15 cellular contexts compared by ENCODE assay signal in the genomic region with DNA sequence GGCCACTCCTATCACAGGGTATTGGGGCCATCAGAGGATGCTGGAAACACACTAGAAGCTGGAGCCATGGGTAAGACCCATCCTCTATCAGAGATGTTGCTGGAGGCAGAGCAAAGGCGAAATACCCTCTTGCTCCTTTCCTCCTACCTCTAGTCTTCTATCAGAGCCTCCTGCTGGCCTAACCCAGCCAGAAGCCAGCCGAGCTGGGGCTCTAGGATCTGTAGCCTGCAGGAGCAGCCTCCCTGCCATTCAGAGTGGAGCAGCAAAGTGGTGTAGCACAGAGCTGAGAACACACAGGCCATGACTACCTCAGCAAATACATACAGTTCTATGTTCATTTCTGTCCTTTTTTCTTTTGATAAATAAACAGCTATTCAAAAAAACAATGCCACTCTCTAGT. TPM values are rescaled to one million over a fixed set of nuclear protein-coding genes. Genes with fewer than 3 reads are reported as not detected.
A peak's percentile ranks its signal among the peaks of the same experiment; 100 is the strongest.
DNase-seq lines count a peak whose midpoint lies in the region; ATAC-seq and TF ChIP-seq lines count a peak whose summit lies in the region.
"Had no signal": no experiment of that assay in that cellular context is flagged by ENCODE, and none has a peak within 500 bp of the region (broad histone marks: within the 10 kb centered on the region; RNA-seq: fewer than 3 reads in every experiment).

No MANE protein-coding gene starts in this region.

- H3K4me1 ChIP-seq in DND-41 (ENCODE audit: insufficient read depth, low read length) (no peaks in the 10 kb centered on the region), Loucy (ENCODE audit: insufficient read depth, low read length, poor library complexity, severe bottlenecking) (peaks cover 13% of the 10 kb centered on the region), mesendoderm (ENCODE audit: control insufficient read depth, low read depth, low read length) (peaks cover 2% of the 10 kb centered on the region)

- H3K27me3 Mint-ChIP-seq in activated CD8-positive, alpha-beta memory T cell treated with anti-CD3 and anti-CD28 coated beads, Interleukin-2, amount 10 ng/mL, durations not matched to agents 7 days and 5 days = no peaks in the 10 kb centered on the region
- no peaks in the 10 kb centered on the region for H3K27me3 Mint-ChIP-seq in activated CD8-positive, alpha-beta T cell treated with anti-CD3 and anti-CD28 coated beads, Interleukin-2, amount 10 ng/mL, durations not matched to agents 7 days and 5 days (ENCODE audit: low read depth)
- H3K27me3 Mint-ChIP-seq: CD4-positive, alpha-beta memory T cell had no signal

- no peak overlapping the region for H3K56ac ChIP-seq in mesendoderm (ENCODE audit: low read length)

- H3K4me1 Mint-ChIP-seq in activated CD8-positive, alpha-beta memory T cell treated with anti-CD3 and anti-CD28 coated beads, Interleukin-2, amount 10 ng/mL, durations not matched to agents 7 days and 5 days = peaks cover 7% of the 10 kb centered on the region
- H3K4me1 Mint-ChIP-seq in activated CD8-positive, alpha-beta T cell treated with anti-CD3 and anti-CD28 coated beads, Interleukin-2, amount 10 ng/mL, durations not matched to agents 7 days and 5 days (ENCODE audit: low read depth) = peaks cover 6% of the 10 kb centered on the region

- no peaks in the 10 kb centered on the region for H3K9me2 ChIP-seq in Loucy (replicated peaks; ENCODE audit: low read depth, low read length)

- WGBS in mesendoderm (ENCODE audit: extremely low coverage, insufficient coverage, low lambda C conversion rate) = no CpG with 5 or more reads among the region's 2 CpGs

- H3K9me3 ChIP-seq in DND-41 (ENCODE audit: insufficient read depth, low read length, severe bottlenecking) = no peaks in the 10 kb centered on the region
- no peaks in the 10 kb centered on the region for H3K9me3 ChIP-seq in Loucy (ENCODE audit: insufficient read depth, low read depth, low read length)

- H2BK120ac ChIP-seq in mesendoderm (ENCODE audit: low read depth, low read length) = no peak overlapping the region

- DNase-seq in activated CD8-positive, alpha-beta memory T cell treated with anti-CD3 and anti-CD28 coated beads, Interleukin-2, amount 10 ng/mL, durations not matched to agents 7 days and 5 days = peak; percentile 31
- DNase-seq in activated CD8-positive, alpha-beta memory T cell treated with anti-CD3 and anti-CD28 coated beads, Interleukin-2, amount 50 U/mL, for 48 hours = no peak
- DNase-seq in DND-41 = no peak
- DNase-seq in mesendoderm = peak; percentile 44
- no peak for DNase-seq in activated CD8-positive, alpha-beta T cell treated with anti-CD3 and anti-CD28 coated beads, Interleukin-2, amount 10 ng/mL, durations not matched to agents 7 days and 5 days
- DNase-seq: ACHN; CD4-positive, alpha-beta memory T cell; DMS79; EL; GDM1; IMR-90 had no signal

- no peak overlapping the region for H4K8ac ChIP-seq in mesendoderm (ENCODE audit: low read depth, low read length)

- H3K4me3 ChIP-seq in DND-41 (ENCODE audit: low read depth in 1 of 2, low read length in 2 of 2) (no peak overlapping the region), Loucy (ENCODE audit: low read length, poor library complexity, severe bottlenecking) (no peak overlapping the region), mesendoderm (ENCODE audit: low read length) (no peak overlapping the region)

- no peak overlapping the region for H2BK15ac ChIP-seq in mesendoderm (replicated peaks; ENCODE audit: low read depth)

- H3K79me2 ChIP-seq in DND-41 (ENCODE audit: insufficient read depth, low read length) (no peaks in the 10 kb centered on the region), Loucy (ENCODE audit: insufficient read depth, low read length) (no peaks in the 10 kb centered on the region), mesendoderm (ENCODE audit: control insufficient read depth, insufficient read depth, low read length) (no peaks in the 10 kb centered on the region)

- H3K9me3 Mint-ChIP-seq in activated CD8-positive, alpha-beta memory T cell treated with anti-CD3 and anti-CD28 coated beads, Interleukin-2, amount 10 ng/mL, durations not matched to agents 7 days and 5 days (ENCODE audit: low read depth) = no peaks in the 10 kb centered on the region
- no peaks in the 10 kb centered on the region for H3K9me3 Mint-ChIP-seq in activated CD8-positive, alpha-beta T cell treated with anti-CD3 and anti-CD28 coated beads, Interleukin-2, amount 10 ng/mL, durations not matched to agents 7 days and 5 days (ENCODE audit: insufficient read depth)
- H3K9me3 Mint-ChIP-seq: CD4-positive, alpha-beta memory T cell had no signal

- H2AK5ac ChIP-seq in mesendoderm (ENCODE audit: low read length) = no peak overlapping the region

- CTCF ChIA-PET in activated CD8-positive, alpha-beta memory T cell treated with anti-CD3 and anti-CD28 coated beads, Interleukin-2, amount 10 ng/mL, durations not matched to agents 7 days and 5 days (lab: Charles Lee) = interaction anchor here (0.6 kb wide), 1 partner anchor 314 kb away, joined by 3 read pairs; no protein-coding TSS in a partner anchor
- CTCF ChIA-PET in activated CD8-positive, alpha-beta T cell treated with anti-CD3 and anti-CD28 coated beads, Interleukin-2, amount 10 ng/mL, durations not matched to agents 7 days and 5 days (lab: Charles Lee) = no interaction called here

- H3K4me2 ChIP-seq in DND-41 (ENCODE audit: insufficient read depth, low read length) (no peak overlapping the region), Loucy (ENCODE audit: low read depth, low read length, poor library complexity, severe bottlenecking) (peak overlapping the region; percentile 31), mesendoderm (ENCODE audit: low read length) (no peak overlapping the region)

- no peak overlapping the region for H3K9ac ChIP-seq in DND-41 (ENCODE audit: low read depth, low read length)
- H3K9ac ChIP-seq in Loucy (ENCODE audit: low read depth, low read length, poor library complexity, severe bottlenecking) = no peak overlapping the region
- H3K9ac ChIP-seq in mesendoderm (ENCODE audit: low read length) = no peak overlapping the region

- no peaks in the 10 kb centered on the region for H3K36me3 ChIP-seq in DND-41 (ENCODE audit: insufficient read depth, low read length)
- no peaks in the 10 kb centered on the region for H3K36me3 ChIP-seq in Loucy (ENCODE audit: insufficient read depth, low read length)
- H3K36me3 ChIP-seq in mesendoderm (ENCODE audit: control insufficient read depth, insufficient read depth, low read length) = no peaks in the 10 kb centered on the region

- no peak overlapping the region for H2BK5ac ChIP-seq in mesendoderm (ENCODE audit: low read length)

- no peak overlapping the region for H2AFZ ChIP-seq in DND-41 (ENCODE audit: low read depth, low read length)
- no peak overlapping the region for H2AFZ ChIP-seq in Loucy (ENCODE audit: low read length)

- TF ChIP-seq CTCF in DND-41 (IDR thresholded peaks at IDR 0.05; ENCODE audit: borderline replicate concordance, extremely low read depth, low read length, poor library complexity, severe bottlenecking) (no peak), Loucy (conservative IDR thresholded peaks at IDR 0.05; ENCODE audit: low read length) (no peak)

- ATAC-seq in activated CD8-positive, alpha-beta memory T cell treated with anti-CD3 and anti-CD28 coated beads, Interleukin-2, amount 10 ng/mL, durations not matched to agents 7 days and 5 days = no peak
- 0 out of 3 replicates have a peak, but pooled peaks have one; percentile 14 for ATAC-seq in DND-41 (ENCODE audit: insufficient read depth, low read depth)
- no peak for ATAC-seq in HG02840 (IDR thresholded peaks at IDR 0.05; ENCODE audit: low FRiP score, unreplicated experiment)
- ATAC-seq in activated CD8-positive, alpha-beta T cell treated with anti-CD3 and anti-CD28 coated beads, Interleukin-2, amount 10 ng/mL, durations not matched to agents 7 days and 5 days = no peak
- ATAC-seq: HCT116 had no signal

- H4K20me1 ChIP-seq in DND-41 (ENCODE audit: insufficient read depth, low read length) (no peaks in the 10 kb centered on the region), Loucy (ENCODE audit: insufficient read depth, low read length, poor library complexity, severe bottlenecking) (no peaks in the 10 kb centered on the region)

- no peak overlapping the region for H3K23ac ChIP-seq in mesendoderm (ENCODE audit: low read length)

- no peak overlapping the region for H3K27ac Mint-ChIP-seq in activated CD8-positive, alpha-beta memory T cell treated with anti-CD3 and anti-CD28 coated beads, Interleukin-2, amount 10 ng/mL, durations not matched to agents 7 days and 5 days
- no peak overlapping the region for H3K27ac Mint-ChIP-seq in activated CD8-positive, alpha-beta T cell treated with anti-CD3 and anti-CD28 coated beads, Interleukin-2, amount 10 ng/mL, durations not matched to agents 7 days and 5 days

- H3K79me1 ChIP-seq in mesendoderm (ENCODE audit: low read length) = no peaks in the 10 kb centered on the region

- no peak overlapping the region for H4K5ac ChIP-seq in mesendoderm (ENCODE audit: low read length)

- no peak overlapping the region for H3K27ac ChIP-seq in DND-41 (ENCODE audit: low read length)
- H3K27ac ChIP-seq in mesendoderm (ENCODE audit: low read depth, low read length) = no peak overlapping the region
- H3K27ac ChIP-seq: C4-2B had no signal

- no peaks in the 10 kb centered on the region for H3K27me3 ChIP-seq in DND-41 (ENCODE audit: insufficient read depth, low read length, poor library complexity)
- no peaks in the 10 kb centered on the region for H3K27me3 ChIP-seq in Loucy (ENCODE audit: insufficient read depth, low read length, poor library complexity, severe bottlenecking)
- no peaks in the 10 kb centered on the region for H3K27me3 ChIP-seq in mesendoderm (ENCODE audit: insufficient read depth, low read length, poor library complexity)

- no peaks in the 10 kb centered on the region for H3F3A ChIP-seq in Loucy (ENCODE audit: low read depth)

- POLR2A ChIA-PET in activated CD8-positive, alpha-beta T cell treated with anti-CD3 and anti-CD28 coated beads, Interleukin-2, amount 10 ng/mL, durations not matched to agents 7 days and 5 days (lab: Charles Lee) = no interaction called here

- H3K4me3 Mint-ChIP-seq in activated CD8-positive, alpha-beta memory T cell treated with anti-CD3 and anti-CD28 coated beads, Interleukin-2, amount 10 ng/mL, durations not matched to agents 7 days and 5 days = no peak overlapping the region
- no peak overlapping the region for H3K4me3 Mint-ChIP-seq in activated CD8-positive, alpha-beta T cell treated with anti-CD3 and anti-CD28 coated beads, Interleukin-2, amount 10 ng/mL, durations not matched to agents 7 days and 5 days
- H3K4me3 Mint-ChIP-seq: CD4-positive, alpha-beta memory T cell had no signal

- no peak overlapping the region for H3K4ac ChIP-seq in mesendoderm (ENCODE audit: low read depth, low read length)

- H3K18ac ChIP-seq in mesendoderm (ENCODE audit: low read length) = no peak overlapping the region

- no peaks in the 10 kb centered on the region for H3K36me3 Mint-ChIP-seq in activated CD8-positive, alpha-beta memory T cell treated with anti-CD3 and anti-CD28 coated beads, Interleukin-2, amount 10 ng/mL, durations not matched to agents 7 days and 5 days
- no peaks in the 10 kb centered on the region for H3K36me3 Mint-ChIP-seq in activated CD8-positive, alpha-beta T cell treated with anti-CD3 and anti-CD28 coated beads, Interleukin-2, amount 10 ng/mL, durations not matched to agents 7 days and 5 days (ENCODE audit: low read depth)

RNA-seq across cellular contexts. Expression of a gene that starts 35.7 kb away (rescaled TPM):
- 10 to 100 TPM; 14.1 to 17.9 TPM for total RNA-seq in activated CD8-positive, alpha-beta memory T cell treated with anti-CD3 and anti-CD28 coated beads, Interleukin-2, amount 10 ng/mL, durations not matched to agents 7 days and 5 days
- polyA plus RNA-seq in mesendoderm (2013, experiment 1 of 2) = 9.5 TPM
- polyA plus RNA-seq in mesendoderm (2013, experiment 2 of 2) = 10.1 TPM
- 10 to 100 TPM; 13.8 to 16.3 TPM for total RNA-seq in activated CD8-positive, alpha-beta T cell treated with anti-CD3 and anti-CD28 coated beads, Interleukin-2, amount 10 ng/mL, durations not matched to agents 7 days and 5 days

Comparison
In these comparisons a context has a peak if more than half of its experiments do, and no peak if none do; other contexts are left out.
1. DNase-seq: peak in activated CD8-positive, alpha-beta memory T cell treated with anti-CD3 and anti-CD28 coated beads, Interleukin-2, amount 10 ng/mL, durations not matched to agents 7 days and 5 days (single experiment) and mesendoderm (single experiment); none in activated CD8-positive, alpha-beta memory T cell treated with anti-CD3 and anti-CD28 coated beads, Interleukin-2, amount 50 U/mL, for 48 hours (single experiment), DND-41 (single experiment) and activated CD8-positive, alpha-beta T cell treated with anti-CD3 and anti-CD28 coated beads, Interleukin-2, amount 10 ng/mL, durations not matched to agents 7 days and 5 days (single experiment).